ENCODE assay signal across 8 cellular contexts in the genomic region with DNA sequence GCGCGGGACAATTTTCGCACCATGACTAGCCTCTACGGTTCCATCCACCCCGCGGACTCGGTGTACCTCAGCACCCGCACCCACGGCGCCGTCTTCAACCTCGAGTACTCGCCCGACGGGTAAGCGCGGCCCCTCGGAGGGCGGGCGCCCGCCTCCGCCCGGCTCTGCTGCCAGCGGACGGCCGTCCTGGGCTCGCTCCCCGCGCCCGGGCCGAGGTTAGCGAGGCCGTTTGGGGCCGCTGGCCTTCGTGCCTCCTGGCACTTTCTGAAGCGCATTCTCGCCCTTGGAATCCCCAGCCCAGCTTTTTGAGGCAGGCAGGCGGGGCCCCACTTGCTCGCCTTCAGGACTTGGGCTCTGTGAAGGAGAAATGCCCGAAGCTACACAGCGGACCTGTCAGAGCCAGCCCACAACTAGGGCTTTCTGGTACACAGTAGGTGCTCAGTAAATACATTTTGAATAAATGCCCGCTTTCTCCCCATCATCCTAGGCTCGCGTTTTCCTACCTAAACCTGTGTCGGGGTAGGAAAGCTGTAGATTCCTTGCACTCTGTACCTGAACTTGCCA. TPM values are rescaled to one million over a fixed set of nuclear protein-coding genes. Genes with fewer than 3 reads are reported as not detected.
A peak's percentile ranks its signal among the peaks of the same experiment; 100 is the strongest.
DNase-seq lines count a peak whose midpoint lies in the region; TF ChIP-seq lines count a peak whose summit lies in the region.

No MANE protein-coding gene starts in this region.

- H3K9me3 Mint-ChIP-seq in H9, result no peaks in the 10 kb centered on the region
- H3K9me3 Mint-ChIP-seq in activated naive CD4-positive, alpha-beta T cell treated with anti-CD3 and anti-CD28 coated beads, Interleukin-2, amount 50 U/mL, for 24 hours, result no peaks in the 10 kb centered on the region

- no peak overlapping the region for H2AK5ac ChIP-seq in H9 (ENCODE audit: insufficient read length, low read length)

- H3K4me3 Mint-ChIP-seq in H9, result peak overlapping the region; percentile 97 to 98
- H3K4me3 Mint-ChIP-seq in activated naive CD4-positive, alpha-beta T cell treated with anti-CD3 and anti-CD28 coated beads, Interleukin-2, amount 50 U/mL, for 24 hours, result peak overlapping the region; percentile 91

- H3K27me3 ChIP-seq in H9 (ENCODE audit: insufficient read depth, low read length), result no peaks in the 10 kb centered on the region

- H4K8ac ChIP-seq in H9 (replicated peaks; ENCODE audit: insufficient read length, low read depth, low read length), result no peak overlapping the region

- H2AFZ ChIP-seq in H9 (ENCODE audit: low read length), result no peak overlapping the region

- H3K4ac ChIP-seq in H9 (ENCODE audit: low read depth, low read length), result no peak overlapping the region

- no peak overlapping the region for H3T11ph ChIP-seq in H9 (ENCODE audit: low read length)

- no CpG with 5 or more reads among the region's 45 CpGs for WGBS in H9 (ENCODE audit: extremely low coverage, insufficient read length, low lambda C conversion rate)

- no peak overlapping the region for H2BK15ac ChIP-seq in H9 (ENCODE audit: low read depth, low read length)

- H3K56ac ChIP-seq in H9 (ENCODE audit: insufficient read length, low read depth, low read length), result no peak overlapping the region

- no peak overlapping the region; a peak in 1 of 7 replicates for H3K27ac Mint-ChIP-seq in H9
- H3K27ac Mint-ChIP-seq in activated naive CD4-positive, alpha-beta T cell treated with anti-CD3 and anti-CD28 coated beads, Interleukin-2, amount 50 U/mL, for 24 hours, result peak overlapping the region; percentile 77

- H4K5ac ChIP-seq in H9 (ENCODE audit: insufficient read length, low read depth, low read length), result no peak overlapping the region

- H3K9ac ChIP-seq in H9 (ENCODE audit: extremely low read depth, insufficient read length, low read length), result peak overlapping the region; percentile 70

- no peak overlapping the region for H2BK120ac ChIP-seq in H9 (ENCODE audit: low read depth, low read length, poor library complexity, severe bottlenecking)

- H3K4me3 ChIP-seq in GM12864 (ENCODE audit: low read depth, low read length) (peak overlapping the region; percentile 64), skeletal muscle cell (ENCODE audit: low read depth, low read length) (peak overlapping the region; percentile 94)

- H3K23me2 ChIP-seq in H9 (ENCODE audit: insufficient read length, low read depth, low read length, poor library complexity, severe bottlenecking), result peaks cover 11% of the 10 kb centered on the region

- no peak overlapping the region for H3K23ac ChIP-seq in H9 (ENCODE audit: insufficient read length, low read depth, low read length)

- peaks cover 23 to 25% of the 10 kb centered on the region in 2 experiments for H3K4me1 Mint-ChIP-seq in H9
- H3K4me1 Mint-ChIP-seq in activated naive CD4-positive, alpha-beta T cell treated with anti-CD3 and anti-CD28 coated beads, Interleukin-2, amount 50 U/mL, for 24 hours, result peaks cover 58% of the 10 kb centered on the region

- peaks cover 2% of the 10 kb centered on the region for H3K4me1 ChIP-seq in H9 (ENCODE audit: insufficient read depth, low read length)

- no peak overlapping the region for H2BK5ac ChIP-seq in H9 (ENCODE audit: insufficient read length, low read length)

- H4K91ac ChIP-seq in H9 (ENCODE audit: insufficient read length, low read depth, low read length), result no peak overlapping the region

- H3K27me3 Mint-ChIP-seq in H9 (ENCODE audit: low read depth), result peaks cover 1% of the 10 kb centered on the region
- no peaks in the 10 kb centered on the region for H3K27me3 Mint-ChIP-seq in activated naive CD4-positive, alpha-beta T cell treated with anti-CD3 and anti-CD28 coated beads, Interleukin-2, amount 50 U/mL, for 24 hours

- peak overlapping the region; percentile 99 for H3K4me2 ChIP-seq in H9 (ENCODE audit: insufficient read depth, insufficient read length, low read length)

- no peaks in the 10 kb centered on the region for H3K79me1 ChIP-seq in H9 (ENCODE audit: insufficient read depth, low read depth, low read length, poor library complexity, severe bottlenecking)

- H4K20me1 ChIP-seq in H9 (ENCODE audit: control insufficient read depth, insufficient read depth, insufficient read length), result no peaks in the 10 kb centered on the region

- DNase-seq in GM12864 (ENCODE audit: low read depth), result no peak
- DNase-seq in H9, result peak; percentile 32
- peak; percentile 20 for DNase-seq in LHCN-M2 (ENCODE audit: low read depth)
- DNase-seq in hepatic stellate cell (ENCODE audit: low spot score), result peak; percentile 28
- DNase-seq in skeletal muscle cell (ENCODE audit: low read depth), result no peak
- DNase-seq in NCI-H748 (lab: John Stamatoyannopoulos, UW; ENCODE audit: unreplicated experiment), result no peak
- no peak for DNase-seq in DMS79 (lab: John Stamatoyannopoulos, UW)

- no peaks in the 10 kb centered on the region; a peak in 1 of 7 replicates for H3K36me3 Mint-ChIP-seq in H9 (ENCODE audit: insufficient read depth in 1 of 3, low read depth in 3 of 3)
- peaks cover 3% of the 10 kb centered on the region for H3K36me3 Mint-ChIP-seq in activated naive CD4-positive, alpha-beta T cell treated with anti-CD3 and anti-CD28 coated beads, Interleukin-2, amount 50 U/mL, for 24 hours

- H3K79me2 ChIP-seq in H9 (ENCODE audit: insufficient read depth, low read length), result peaks cover 7% of the 10 kb centered on the region; the same call in 1 of the 2 replicates

- H2BK12ac ChIP-seq in H9 (ENCODE audit: insufficient read length, low read depth, low read length), result no peak overlapping the region

- no peak overlapping the region for H2BK20ac ChIP-seq in H9 (ENCODE audit: low read depth, low read length, poor library complexity, severe bottlenecking)

- H3K9me3 ChIP-seq in H9 (ENCODE audit: control insufficient read depth, low read depth, low read length), result no peaks in the 10 kb centered on the region

- H3K27ac ChIP-seq in H9 (ENCODE audit: insufficient read length, low read depth, low read length), result no peak overlapping the region

- H3K14ac ChIP-seq in H9 (ENCODE audit: insufficient read depth, low read length), result no peak overlapping the region

- TF ChIP-seq CTCF in GM12864 (IDR thresholded peaks at IDR 0.05; ENCODE audit: low read depth, low read length, missing control alignments), result no peak
- TF ChIP-seq CTCF in H9 (conservative IDR thresholded peaks at IDR 0.05), result no peak

- H3K18ac ChIP-seq in H9 (ENCODE audit: insufficient read length, low read depth, low read length), result no peak overlapping the region

RNA-seq across cellular contexts. Expression of gene DCAF10, which starts 0.8 kb away (rescaled TPM):
- 13.4 and 14.2 TPM in 2 replicates for total RNA-seq in H9 (2021)
- 16.9 and 17.3 TPM in 2 replicates for total RNA-seq in LHCN-M2 (2014; rRNA removed)
- 9.5 TPM for polyA plus RNA-seq in LHCN-M2 (2012)

RNA-seq across cellular contexts. Expression of gene EXOSC3, which starts 16.5 kb away (rescaled TPM):
- total RNA-seq in H9 (2021) (81.0 and 93.8 TPM in 2 replicates), LHCN-M2 (2014; rRNA removed) (49.3 and 52.8 TPM in 2 replicates)
- polyA plus RNA-seq in LHCN-M2 (2012), result 29.8 TPM

RNA-seq across cellular contexts. Expression of gene TRMT10B, which starts 47.8 kb away (rescaled TPM):
- total RNA-seq in H9 (2021), result 5.0 and 5.7 TPM in 2 replicates
- total RNA-seq in LHCN-M2 (2014; rRNA removed), result 1.2 and 2.0 TPM in 2 replicates
- polyA plus RNA-seq in LHCN-M2 (2012), result 2.9 TPM

Comparison
In these comparisons a context has a peak if more than half of its experiments do, and no peak if none do; other contexts are left out.
1. DNase-seq: peak in H9 (single experiment), LHCN-M2 (single experiment) and hepatic stellate cell (single experiment); none in GM12864 (single experiment), skeletal muscle cell (single experiment), NCI-H748 (single experiment) and DMS79 (single experiment).